8 cellular contexts compared by ENCODE assay signal in the genomic region with DNA sequence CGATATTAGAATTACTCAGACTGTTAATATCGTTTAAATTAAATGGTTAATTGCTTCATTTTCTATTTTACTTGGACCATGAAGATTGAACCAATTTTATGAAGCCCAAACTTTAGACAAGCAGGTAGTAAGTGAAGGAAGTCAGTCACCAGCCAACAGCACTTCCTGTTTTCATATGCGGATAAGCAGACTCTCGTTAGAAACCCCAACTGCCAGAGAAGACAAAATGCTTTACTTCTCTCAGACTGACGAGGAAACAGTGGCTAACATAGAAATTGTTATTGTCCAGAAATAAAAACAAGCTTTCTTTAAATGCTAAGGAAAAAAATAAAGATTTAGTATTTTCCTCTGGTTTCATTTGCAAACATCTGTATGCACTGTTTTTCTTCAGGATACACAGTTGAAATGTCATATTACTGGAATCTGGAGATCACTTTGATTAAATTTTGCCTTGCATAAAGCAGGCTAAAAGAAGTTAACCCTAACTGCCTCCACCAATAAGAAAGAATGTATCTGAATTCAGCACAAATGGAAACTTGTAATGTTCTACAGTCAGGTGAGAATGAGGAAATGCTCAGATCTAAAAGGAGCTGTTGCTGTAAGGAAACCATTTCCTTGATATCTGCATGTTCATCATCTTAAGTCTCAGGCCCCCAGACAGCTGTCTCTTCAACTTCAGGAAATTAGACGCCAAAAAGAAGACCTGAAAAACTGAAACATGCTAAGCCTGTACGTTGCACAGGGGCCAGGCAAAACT.
A peak's percentile ranks its signal among the peaks of the same experiment; 100 is the strongest.
DNase-seq lines count a peak whose midpoint lies in the region; ATAC-seq lines count a peak whose summit lies in the region.

No MANE protein-coding gene starts in this region.

- H3K27me3 Mint-ChIP-seq in IgD-negative memory B cell, result no peaks in the 10 kb centered on the region

- H3K36me3 Mint-ChIP-seq in IgD-negative memory B cell, result no peaks in the 10 kb centered on the region

- DNase-seq in Ammon's horn (ENCODE audit: low spot score) (peak; percentile 50), cerebellar cortex (ENCODE audit: low spot score) (no peak), DMS79 treated with DMSO at 0.1 percent for 48 hours (lab: John Stamatoyannopoulos, UW) (no peak), NCI-H2196 treated with DMSO at 0.1 percent for 48 hours (lab: John Stamatoyannopoulos, UW; ENCODE audit: unreplicated experiment) (no peak)
- DNase-seq in central memory CD4-positive, alpha-beta T cell, result peak; percentile 65
- no peak for DNase-seq in activated effector memory CD4-positive, alpha-beta T cell treated with anti-CD3 and anti-CD28 coated beads, Interleukin-2, amount 50 U/mL, for 16 hours

- H3K4me3 Mint-ChIP-seq in IgD-negative memory B cell, result peak overlapping the region; percentile 14 to 76 (median 49)

- peaks cover 52 to 63% (median 58%) of the 10 kb centered on the region in 3 donors for H3K4me1 Mint-ChIP-seq in IgD-negative memory B cell

- H3K9me3 Mint-ChIP-seq in IgD-negative memory B cell, result peaks cover 3% of the 10 kb centered on the region in 3 donors

- peak overlapping the region; percentile 63 to 98 (median 86) for H3K27ac Mint-ChIP-seq in IgD-negative memory B cell

- ATAC-seq in GM19351 (IDR thresholded peaks at IDR 0.05; ENCODE audit: unreplicated experiment), result peak; percentile 82

Comparison
In these comparisons a context has a peak if more than half of its experiments do, and no peak if none do; other contexts are left out.
1. DNase-seq: peak in Ammon's horn (single experiment) and central memory CD4-positive, alpha-beta T cell (single experiment); none in activated effector memory CD4-positive, alpha-beta T cell treated with anti-CD3 and anti-CD28 coated beads, Interleukin-2, amount 50 U/mL, for 16 hours (single experiment), cerebellar cortex (single experiment), DMS79 treated with DMSO at 0.1 percent for 48 hours (single experiment) and NCI-H2196 treated with DMSO at 0.1 percent for 48 hours (single experiment).